21 cellular contexts compared by ENCODE assay signal in genomic region chr7:155750255-155751125, GRCh38.
"Had no signal": no experiment of that assay in that cellular context is flagged by ENCODE, and none has a peak within 500 bp of the region (broad histone marks: within the 10 kb centered on the region; RNA-seq: fewer than 3 reads in every experiment).

No MANE protein-coding gene starts in this region.

- H3K9me3 ChIP-seq: colonic mucosa, esophagus squamous epithelium, heart right ventricle, left ventricle myocardium inferior, tibial nerve, uterus had no signal

- H3K9me3 Mint-ChIP-seq: activated naive CD8-positive, alpha-beta T cell treated with anti-CD3 and anti-CD28 coated beads for 36 hours; immature natural killer cell; T-cell had no signal

- H3K4me3 Mint-ChIP-seq: activated naive CD8-positive, alpha-beta T cell treated with anti-CD3 and anti-CD28 coated beads for 36 hours; immature natural killer cell; T-cell had no signal

- ATAC-seq: activated CD4-positive, CD25-positive, alpha-beta regulatory T cell treated with anti-CD3 and anti-CD28 coated beads, Interleukin-2, amount 50 U/mL, for 24 hours; heart right ventricle; T-cell had no signal

- H3K27me3 ChIP-seq: colonic mucosa, esophagus squamous epithelium, heart right ventricle, tibial nerve, uterus had no signal

- H3K4me1 ChIP-seq: colonic mucosa had no signal

- H3K27ac Mint-ChIP-seq: activated naive CD8-positive, alpha-beta T cell treated with anti-CD3 and anti-CD28 coated beads for 36 hours; T-cell had no signal

- H3K4me3 ChIP-seq: colonic mucosa, esophagus squamous epithelium, heart right ventricle, left ventricle myocardium inferior, tibial nerve, uterus had no signal

- H3K36me3 ChIP-seq: uterus had no signal

- H3K27ac ChIP-seq: colonic mucosa, esophagus squamous epithelium, heart right ventricle, left ventricle myocardium inferior, tibial nerve, uterus had no signal

- DNase-seq: activated CD8-positive, alpha-beta memory T cell treated with anti-CD3 and anti-CD28 coated beads for 24 hours; activated CD8-positive, alpha-beta memory T cell treated with anti-CD3 and anti-CD28 coated beads, Interleukin-2, amount 50 U/mL, for 48 hours; activated naive CD4-positive, alpha-beta T cell; activated naive CD8-positive, alpha-beta T cell treated with anti-CD3 and anti-CD28 coated beads for 36 hours; amygdala; colonic mucosa; esophagus squamous epithelium; heart right ventricle; immature natural killer cell; kidney glomerular epithelial cell; left ventricle myocardium inferior; mammary epithelial cell; midbrain; occipital lobe; retina; stimulated activated naive CD8-positive, alpha-beta T cell treated with anti-CD3 and anti-CD28 coated beads, Interleukin-15, Interleukin-2, amounts not matched to agents 100 U/mL and 50 U/mL, for 24 hours; T-cell; T1000; uterus had no signal

- H3K27me3 Mint-ChIP-seq: activated naive CD8-positive, alpha-beta T cell treated with anti-CD3 and anti-CD28 coated beads for 36 hours; T-cell had no signal
